Comparison of ENCODE assay signal across 16 cellular contexts in the genomic region with DNA sequence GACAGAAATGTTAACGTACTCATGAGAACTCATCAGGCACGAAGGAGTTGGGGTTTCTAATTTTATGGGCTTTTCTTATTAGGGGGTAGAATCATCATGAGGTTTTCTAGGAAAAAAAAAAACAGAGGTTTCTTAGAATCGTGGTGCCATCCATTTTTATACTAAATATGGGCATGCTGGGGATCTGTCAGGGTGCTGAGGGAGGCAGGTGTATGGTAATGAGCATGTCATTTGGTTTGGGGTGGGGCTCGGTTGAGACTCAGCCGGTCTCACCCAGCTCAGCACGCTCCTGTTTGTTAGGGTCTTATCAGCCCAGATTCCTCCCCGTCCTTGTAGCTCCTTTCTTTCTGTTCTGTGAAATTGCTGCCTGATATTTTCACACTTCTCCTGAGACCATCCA.
DNase-seq lines count a peak whose midpoint lies in the region; ATAC-seq and TF ChIP-seq lines count a peak whose summit lies in the region.
"Had no signal": no experiment of that assay in that cellular context is flagged by ENCODE, and none has a peak within 500 bp of the region (broad histone marks: within the 10 kb centered on the region; RNA-seq: fewer than 3 reads in every experiment).

No MANE protein-coding gene starts in this region.

- H3K27ac Mint-ChIP-seq in activated naive CD4-positive, alpha-beta T cell treated with anti-CD3 and anti-CD28 coated beads, Interleukin-2, amount 10 ng/mL, durations not matched to agents 7 days and 5 days, result peak overlapping the region; percentile 91
- H3K27ac Mint-ChIP-seq in nephron progenitor cell, result peak overlapping the region; percentile 21

- no peak overlapping the region for H3K4me3 Mint-ChIP-seq in activated naive CD4-positive, alpha-beta T cell treated with anti-CD3 and anti-CD28 coated beads, Interleukin-2, amount 10 ng/mL, durations not matched to agents 7 days and 5 days
- no peak overlapping the region for H3K4me3 Mint-ChIP-seq in nephron progenitor cell
- H3K4me3 Mint-ChIP-seq: H9 had no signal

- peak; percentile 40 for DNase-seq in NCI-H1105 treated with DMSO at 0.1 percent for 48 hours (lab: John Stamatoyannopoulos, UW)
- no peak for DNase-seq in NCI-H1105 (lab: John Stamatoyannopoulos, UW)
- peak; percentile 43 for DNase-seq in activated naive CD4-positive, alpha-beta T cell treated with anti-CD3 and anti-CD28 coated beads, Interleukin-2, amount 10 ng/mL, durations not matched to agents 7 days and 5 days
- DNase-seq in activated naive CD4-positive, alpha-beta T cell treated with anti-CD3 and anti-CD28 coated beads, Interleukin-2, amount 50 U/mL, for 16 hours, result no peak
- DNase-seq in NCI-H526 treated with DMSO at 0.1 percent for 48 hours (lab: John Stamatoyannopoulos, UW), result peak; percentile 49
- no peak for DNase-seq in nephron progenitor cell
- DNase-seq in NCI-H2196 treated with DMSO at 0.1 percent for 48 hours (lab: John Stamatoyannopoulos, UW; ENCODE audit: unreplicated experiment), result no peak
- no peak for DNase-seq in left cardiac atrium
- DNase-seq: 8988T; BE2C; CD8-positive, alpha-beta memory T cell; GDM1; H9; NCI-H2029 treated with DMSO at 0.1 percent for 48 hours; NCI-H446 had no signal

- no peaks in the 10 kb centered on the region for H3K27me3 Mint-ChIP-seq in activated naive CD4-positive, alpha-beta T cell treated with anti-CD3 and anti-CD28 coated beads, Interleukin-2, amount 10 ng/mL, durations not matched to agents 7 days and 5 days
- no peaks in the 10 kb centered on the region for H3K27me3 Mint-ChIP-seq in nephron progenitor cell (ENCODE audit: low read depth, poor library complexity)
- H3K27me3 Mint-ChIP-seq: CD8-positive, alpha-beta memory T cell had no signal

- CTCF ChIA-PET in activated naive CD4-positive, alpha-beta T cell treated with anti-CD3 and anti-CD28 coated beads, Interleukin-2, amount 10 ng/mL, durations not matched to agents 7 days and 5 days (lab: Charles Lee), result no interaction called here

- ATAC-seq in left cardiac atrium, result no peak
- ATAC-seq: GM12878 had no signal

- H3K36me3 Mint-ChIP-seq in activated naive CD4-positive, alpha-beta T cell treated with anti-CD3 and anti-CD28 coated beads, Interleukin-2, amount 10 ng/mL, durations not matched to agents 7 days and 5 days, result no peaks in the 10 kb centered on the region
- H3K36me3 Mint-ChIP-seq in nephron progenitor cell (ENCODE audit: low read depth), result no peaks in the 10 kb centered on the region
- H3K36me3 Mint-ChIP-seq: CD8-positive, alpha-beta memory T cell had no signal

- peaks cover 19% of the 10 kb centered on the region for H3K4me1 Mint-ChIP-seq in activated naive CD4-positive, alpha-beta T cell treated with anti-CD3 and anti-CD28 coated beads, Interleukin-2, amount 10 ng/mL, durations not matched to agents 7 days and 5 days
- peaks cover 47% of the 10 kb centered on the region for H3K4me1 Mint-ChIP-seq in nephron progenitor cell

- no peak for TF ChIP-seq CTCF in nephron progenitor cell (IDR thresholded peaks at IDR 0.05)

- peaks cover 3% of the 10 kb centered on the region for H3K9me3 Mint-ChIP-seq in activated naive CD4-positive, alpha-beta T cell treated with anti-CD3 and anti-CD28 coated beads, Interleukin-2, amount 10 ng/mL, durations not matched to agents 7 days and 5 days
- H3K9me3 Mint-ChIP-seq in nephron progenitor cell, result no peaks in the 10 kb centered on the region
- H3K9me3 Mint-ChIP-seq: CD8-positive, alpha-beta memory T cell; H9 had no signal

- intact Hi-C loops in left cardiac atrium (cut with DNase I), result no loop called here

Comparison
In these comparisons a context has a peak if more than half of its experiments do, and no peak if none do; other contexts are left out.
1. DNase-seq: peak in NCI-H1105 treated with DMSO at 0.1 percent for 48 hours (single experiment), activated naive CD4-positive, alpha-beta T cell treated with anti-CD3 and anti-CD28 coated beads, Interleukin-2, amount 10 ng/mL, durations not matched to agents 7 days and 5 days (single experiment) and NCI-H526 treated with DMSO at 0.1 percent for 48 hours (single experiment); none in NCI-H1105 (single experiment), activated naive CD4-positive, alpha-beta T cell treated with anti-CD3 and anti-CD28 coated beads, Interleukin-2, amount 50 U/mL, for 16 hours (single experiment), nephron progenitor cell (single experiment), NCI-H2196 treated with DMSO at 0.1 percent for 48 hours (single experiment) and left cardiac atrium (single experiment).